In the genomic region with DNA sequence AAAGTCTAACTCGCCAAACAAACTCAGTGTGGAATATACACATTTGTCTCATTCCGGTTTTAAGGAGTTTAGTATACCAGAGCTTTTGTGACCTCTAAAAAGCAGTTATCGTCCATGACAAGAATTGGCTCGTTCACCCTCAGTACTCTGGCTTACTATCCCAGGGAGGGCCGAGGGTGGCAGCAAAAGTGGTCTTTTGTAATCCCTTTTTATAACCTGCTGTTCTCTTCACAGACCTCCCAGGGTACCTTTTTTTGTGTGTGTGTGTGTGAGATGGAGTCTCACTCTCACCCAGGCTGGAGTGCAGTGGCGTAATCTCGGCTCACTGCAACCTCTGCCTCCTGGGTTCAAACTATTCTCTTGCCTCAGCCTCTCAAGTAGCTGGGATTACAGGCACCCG, we compare ENCODE assay signal across 15 cellular contexts. TPM values are rescaled to one million over a fixed set of nuclear protein-coding genes. Genes with fewer than 3 reads are reported as not detected.
DNase-seq lines count a peak whose midpoint lies in the region; ATAC-seq and TF ChIP-seq lines count a peak whose summit lies in the region.
"Had no signal": no experiment of that assay in that cellular context is flagged by ENCODE, and none has a peak within 500 bp of the region (broad histone marks: within the 10 kb centered on the region; RNA-seq: fewer than 3 reads in every experiment).

No MANE protein-coding gene starts in this region.

- no peak overlapping the region for H2BK12ac ChIP-seq in H9 (ENCODE audit: insufficient read length, low read depth, low read length)

- peaks cover 3% of the 10 kb centered on the region; the same call in 1 of the 2 replicates for H3K79me2 ChIP-seq in H9 (ENCODE audit: insufficient read depth, low read length)
- H3K79me2 ChIP-seq in neural progenitor cell (ENCODE audit: low read depth), result peaks cover 96% of the 10 kb centered on the region

- peaks cover 2% of the 10 kb centered on the region for H3K79me1 ChIP-seq in H9 (ENCODE audit: insufficient read depth, low read depth, low read length, poor library complexity, severe bottlenecking)

- H3K36me3 ChIP-seq in neural progenitor cell, result no peaks in the 10 kb centered on the region

- H3K23me2 ChIP-seq in H9 (ENCODE audit: insufficient read length, low read depth, low read length, poor library complexity, severe bottlenecking), result no peaks in the 10 kb centered on the region

- ATAC-seq in Right ventricle myocardium superior (ENCODE audit: poor library complexity) (peak; percentile 24), left cardiac atrium (no peak)

- no peak overlapping the region for H4K91ac ChIP-seq in H9 (ENCODE audit: insufficient read length, low read depth, low read length)

- H2AK5ac ChIP-seq in H9 (ENCODE audit: insufficient read length, low read length), result no peak overlapping the region

- no peak overlapping the region for H3T11ph ChIP-seq in H9 (ENCODE audit: low read length)

- no peak overlapping the region for H3K18ac ChIP-seq in H9 (ENCODE audit: insufficient read length, low read depth, low read length)

- H4K5ac ChIP-seq in H9 (ENCODE audit: insufficient read length, low read depth, low read length), result no peak overlapping the region

- intact Hi-C loops in Right ventricle myocardium superior (cut with DNase I), result no loop called here
- intact Hi-C loops in left cardiac atrium (cut with DNase I), result no loop called here

- H3K4me1 Mint-ChIP-seq in H9 (peaks cover 4 to 5% of the 10 kb centered on the region in 2 experiments; a peak in 1 of 4 replicates), neural progenitor cell (peaks cover 5% of the 10 kb centered on the region)

- H3F3A ChIP-seq in neural progenitor cell (ENCODE audit: low read depth), result peaks cover 14% of the 10 kb centered on the region

- no peak overlapping the region for H2BK5ac ChIP-seq in H9 (ENCODE audit: insufficient read length, low read length)

- H3K4me2 ChIP-seq in H9 (ENCODE audit: insufficient read depth, insufficient read length, low read length) (no peak overlapping the region), neural progenitor cell (no peak overlapping the region)
- H3K4me2 ChIP-seq: BLaER1 had no signal

- H3K27me3 Mint-ChIP-seq in H9 (ENCODE audit: low read depth), result no peaks in the 10 kb centered on the region
- H3K27me3 Mint-ChIP-seq in neural progenitor cell (ENCODE audit: insufficient read depth, low read depth), result peaks cover 6% of the 10 kb centered on the region
- H3K27me3 Mint-ChIP-seq: CD8-positive, alpha-beta memory T cell had no signal

- DNase-seq in Right ventricle myocardium superior (no peak), left cardiac atrium (no peak), H9 (no peak), epithelial cell of prostate (ENCODE audit: low read depth, low spot score) (no peak), mesenteric fat pad (ENCODE audit: low spot score) (peak; percentile 35), neural progenitor cell (ENCODE audit: low spot score) (no peak), ureter (ENCODE audit: low spot score) (no peak), NCI-H146 (lab: John Stamatoyannopoulos, UW) (no peak)
- DNase-seq: 8988T; AML-193; Caco-2; CD8-positive, alpha-beta memory T cell; DND-41; GDM1 had no signal

- H3K27ac Mint-ChIP-seq in H9 (peak overlapping the region; percentile 55 to 87 (median 78); a peak in 3 of 7 replicates), neural progenitor cell (no peak overlapping the region)

- TF ChIP-seq CTCF in H9 (conservative IDR thresholded peaks at IDR 0.05), result no peak
- TF ChIP-seq CTCF in neural progenitor cell (IDR thresholded peaks at IDR 0.05), result no peak

- H3K9ac ChIP-seq in H9 (ENCODE audit: extremely low read depth, insufficient read length, low read length) (no peak overlapping the region), neural progenitor cell (no peak overlapping the region)
- H3K9ac ChIP-seq: BLaER1 had no signal

- H3K9me3 ChIP-seq in H9 (ENCODE audit: control insufficient read depth, low read depth, low read length) (no peaks in the 10 kb centered on the region), neural progenitor cell (ENCODE audit: low read depth) (no peaks in the 10 kb centered on the region)
- H3K9me3 ChIP-seq: BLaER1, Caco-2 had no signal

- H3K4me3 ChIP-seq in neural progenitor cell, result no peak overlapping the region
- H3K4me3 ChIP-seq: BLaER1 had no signal

- no peak overlapping the region for H2BK20ac ChIP-seq in H9 (ENCODE audit: low read depth, low read length, poor library complexity, severe bottlenecking)

- H2BK15ac ChIP-seq in H9 (ENCODE audit: low read depth, low read length), result no peak overlapping the region

- no peaks in the 10 kb centered on the region for H3K27me3 ChIP-seq in H9 (ENCODE audit: insufficient read depth, low read length)
- no peaks in the 10 kb centered on the region for H3K27me3 ChIP-seq in neural progenitor cell
- H3K27me3 ChIP-seq: BLaER1 had no signal

- no peak overlapping the region for H3K23ac ChIP-seq in H9 (ENCODE audit: insufficient read length, low read depth, low read length)

- H4K20me1 ChIP-seq in H9 (ENCODE audit: control insufficient read depth, insufficient read depth, insufficient read length) (no peaks in the 10 kb centered on the region), neural progenitor cell (ENCODE audit: low read depth) (peaks cover 14% of the 10 kb centered on the region)

- no peak overlapping the region for H3K56ac ChIP-seq in H9 (ENCODE audit: insufficient read length, low read depth, low read length)

- no peak overlapping the region for H3K27ac ChIP-seq in H9 (ENCODE audit: insufficient read length, low read depth, low read length)
- H3K27ac ChIP-seq in epithelial cell of prostate, result peak overlapping the region; percentile 37
- no peak overlapping the region for H3K27ac ChIP-seq in neural progenitor cell
- H3K27ac ChIP-seq: BLaER1 had no signal

- peaks cover 33 to 48% (median 47%) of the 10 kb centered on the region in 3 experiments; a peak in 6 of 7 replicates for H3K36me3 Mint-ChIP-seq in H9 (ENCODE audit: insufficient read depth in 1 of 3, low read depth in 3 of 3)
- peaks cover 18% of the 10 kb centered on the region for H3K36me3 Mint-ChIP-seq in neural progenitor cell

- H2AFZ ChIP-seq in H9 (ENCODE audit: low read length) (no peak overlapping the region), neural progenitor cell (replicated peaks) (no peak overlapping the region)

- no peaks in the 10 kb centered on the region for H3K4me1 ChIP-seq in H9 (ENCODE audit: insufficient read depth, low read length)
- no peaks in the 10 kb centered on the region for H3K4me1 ChIP-seq in neural progenitor cell
- H3K4me1 ChIP-seq: BLaER1 had no signal

- no peak overlapping the region for H4K8ac ChIP-seq in H9 (replicated peaks; ENCODE audit: insufficient read length, low read depth, low read length)

- no peak overlapping the region for H3K4me3 Mint-ChIP-seq in H9
- H3K4me3 Mint-ChIP-seq in neural progenitor cell, result no peak overlapping the region
- H3K4me3 Mint-ChIP-seq: CD8-positive, alpha-beta memory T cell had no signal

- WGBS in H9 (ENCODE audit: extremely low coverage, insufficient read length, low lambda C conversion rate), result no CpG with 5 or more reads among the region's 8 CpGs

- H3K4ac ChIP-seq in H9 (ENCODE audit: low read depth, low read length), result no peak overlapping the region

- H2BK120ac ChIP-seq in H9 (ENCODE audit: low read depth, low read length, poor library complexity, severe bottlenecking), result no peak overlapping the region

- H3K9me3 Mint-ChIP-seq in H9, result no peaks in the 10 kb centered on the region
- H3K9me3 Mint-ChIP-seq in neural progenitor cell, result no peaks in the 10 kb centered on the region
- H3K9me3 Mint-ChIP-seq: CD8-positive, alpha-beta memory T cell had no signal

- H3K14ac ChIP-seq in H9 (ENCODE audit: insufficient read depth, low read length), result no peak overlapping the region

RNA-seq across cellular contexts. Expression of a gene that starts 8.9 kb away (rescaled TPM):
- total RNA-seq in Right ventricle myocardium superior (84.5 TPM), left cardiac atrium (10 to 100 TPM; 66.6 to 92.4 TPM), H9 (2021) (150 and 151 TPM in 2 replicates), mesenteric fat pad (118 TPM), neural progenitor cell (ENCODE audit: low replicate concordance) (95.0 and 101 TPM in 2 replicates), ureter (125 TPM)

RNA-seq across cellular contexts. Expression of a gene that starts 18.6 kb away (rescaled TPM):
- total RNA-seq in Right ventricle myocardium superior (25.3 TPM), left cardiac atrium (10 to 100 TPM; 30.9 to 33.2 TPM), H9 (2021) (48.3 and 53.2 TPM in 2 replicates), mesenteric fat pad (28.0 TPM), neural progenitor cell (ENCODE audit: low replicate concordance) (31.4 and 91.5 TPM in 2 replicates), ureter (76.4 TPM)
